9 cellular contexts compared by ENCODE assay signal in the genomic region with DNA sequence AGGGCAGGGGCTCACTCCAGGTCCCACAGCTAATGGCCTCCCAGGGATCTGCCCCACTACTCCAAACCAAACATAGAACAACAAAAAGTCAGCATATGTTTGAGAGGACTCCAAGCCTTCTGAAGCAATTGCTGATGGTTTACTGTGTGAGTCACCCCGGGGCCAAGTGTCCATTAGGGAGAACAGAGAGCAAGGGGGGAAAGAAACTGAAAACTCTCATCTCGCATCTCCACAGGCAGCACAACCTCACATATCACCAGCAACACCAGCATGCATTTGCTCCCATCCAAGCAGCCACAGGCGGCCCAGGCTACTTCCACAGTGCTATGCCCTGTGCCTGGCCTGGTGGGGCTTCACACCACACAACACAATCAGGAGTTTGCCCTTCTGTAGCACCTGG. TPM values are rescaled to one million over a fixed set of nuclear protein-coding genes. Genes with fewer than 3 reads are reported as not detected.
DNase-seq lines count a peak whose midpoint lies in the region; ATAC-seq, FAIRE-seq and TF ChIP-seq lines count a peak whose summit lies in the region.
"Had no signal": no experiment of that assay in that cellular context is flagged by ENCODE, and none has a peak within 500 bp of the region (broad histone marks: within the 10 kb centered on the region; RNA-seq: fewer than 3 reads in every experiment).

No MANE protein-coding gene starts in this region.

- peak overlapping the region; percentile 67 for H2AFZ ChIP-seq in K562 (ENCODE audit: low read depth, low read length)

- CTCF ChIA-PET in K562 (lab: Yijun Ruan, JAX; ENCODE audit: low intra/inter-chr PET ratio), result interaction anchor here (0.6 kb wide), 1 partner anchor 41 kb away, joined by 3 read pairs; no protein-coding TSS in a partner anchor

- peak overlapping the region; percentile 4; the same call in 1 of the 2 replicates for H3K4me2 ChIP-seq in K562 (ENCODE audit: insufficient read depth, low read length)

- H3K4me3 ChIP-seq in K562 (no peak overlapping the region), prostate gland (no peak overlapping the region)

- no peaks in the 10 kb centered on the region for H3K27me3 ChIP-seq in K562 (ENCODE audit: control insufficient read depth in 2 of 2, insufficient read depth in 2 of 2, low read length in 2 of 2)
- no peaks in the 10 kb centered on the region for H3K27me3 ChIP-seq in prostate gland (replicated peaks; ENCODE audit: insufficient read depth)

- DNase-seq in LHCN-M2 (ENCODE audit: low read depth) (peak; percentile 85), K562 (ENCODE audit: extremely low read depth in 1 of 4, low spot score in 3 of 4) (no peak), kidney tubule cell (ENCODE audit: low spot score) (peak; percentile 67), NCI-H2107 treated with DMSO at 0.1 percent for 48 hours (lab: John Stamatoyannopoulos, UW; ENCODE audit: unreplicated experiment) (no peak), prostate gland (ENCODE audit: low spot score) (no peak), posterior vena cava (ENCODE audit: low spot score) (no peak), HUDEP-2 (lab: John Stamatoyannopoulos, UW; ENCODE audit: unreplicated experiment in 76 of 76) (no peak)
- no peak for DNase-seq in stimulated activated naive B cell treated with anti-CD40 and anti-IgM and Interleukin-4, amounts not matched to agents 10 μg/mL and 1 μg/mL and 100 μg/mL, for 72 hours
- DNase-seq: effector CD8-positive, alpha-beta T cell had no signal

- H3K27me3 Mint-ChIP-seq in stimulated activated naive B cell treated with anti-CD40 and anti-IgM and Interleukin-4, amounts not matched to agents 10 μg/mL and 1 μg/mL and 100 μg/mL, for 72 hours, result no peaks in the 10 kb centered on the region

- no peaks in the 10 kb centered on the region for H3K9me1 ChIP-seq in K562 (ENCODE audit: control insufficient read depth, insufficient read depth, low read length)

- in situ Hi-C loops in K562 (cut with MboI), result no loop called here

- no peak for TF ChIP-seq EP300 in K562 (IDR thresholded peaks at IDR 0.05; ENCODE audit: low read length)

- no peaks in the 10 kb centered on the region for H3K79me2 ChIP-seq in K562 (ENCODE audit: control insufficient read depth, insufficient read depth, low read length)

- peak overlapping the region; percentile 93 for H3K27ac Mint-ChIP-seq in stimulated activated naive B cell treated with anti-CD40 and anti-IgM and Interleukin-4, amounts not matched to agents 10 μg/mL and 1 μg/mL and 100 μg/mL, for 72 hours

- ATAC-seq in K562, result no peak; the same call in 2 of the 3 replicates
- ATAC-seq in stimulated activated naive B cell treated with anti-CD40 and anti-IgM and Interleukin-4, amounts not matched to agents 10 μg/mL and 1 μg/mL and 100 μg/mL, for 72 hours (replicated peaks), result no peak

- TF ChIP-seq POLR2A in K562 (conservative IDR thresholded peaks at IDR 0.05) (no peak), prostate gland (IDR thresholded peaks at IDR 0.05) (no peak)

- WGBS in K562 (ENCODE audit: insufficient coverage, low coverage, missing lambda C conversion rate), result 59% methylated on average over 3 of the region's 3 CpGs
- WGBS in prostate gland, result 58% methylated on average over 3 of the region's 3 CpGs

- H3K9me3 Mint-ChIP-seq in stimulated activated naive B cell treated with anti-CD40 and anti-IgM and Interleukin-4, amounts not matched to agents 10 μg/mL and 1 μg/mL and 100 μg/mL, for 72 hours, result no peaks in the 10 kb centered on the region

- TF ChIP-seq CTCF in K562 (IDR thresholded peaks at IDR 0.05 in 2 of 3, conservative IDR thresholded peaks at IDR 0.05 in 1 of 3; ENCODE audit: insufficient read depth in 2 of 3, low read depth in 1 of 3, low read length in 3 of 3) (no peak), prostate gland (IDR thresholded peaks at IDR 0.05) (no peak)

- no TSS peak for BruUV-seq in K562 (replicated peaks; lab: Mats Ljungman, UMichigan)

- H3K4me3 Mint-ChIP-seq in stimulated activated naive B cell treated with anti-CD40 and anti-IgM and Interleukin-4, amounts not matched to agents 10 μg/mL and 1 μg/mL and 100 μg/mL, for 72 hours, result peak overlapping the region; percentile 36 to 62

- POLR2A ChIA-PET in K562 (lab: Yijun Ruan, JAX), result interaction anchor here (1.5 kb wide), 1 partner anchor 8 kb away, joined by 4 read pairs; no protein-coding TSS in a partner anchor

- peaks cover 88 to 100% of the 10 kb centered on the region in 2 donors for H3K4me1 Mint-ChIP-seq in stimulated activated naive B cell treated with anti-CD40 and anti-IgM and Interleukin-4, amounts not matched to agents 10 μg/mL and 1 μg/mL and 100 μg/mL, for 72 hours

- H4K20me1 ChIP-seq in K562 (replicated peaks; ENCODE audit: control insufficient read depth, insufficient read depth, low read length), result no peaks in the 10 kb centered on the region

- intact Hi-C loops in K562 (cut with micrococcal nuclease), result loop anchor here (10.0 kb wide), 1 partner anchor 678 kb away; no protein-coding TSS in a partner anchor
- intact Hi-C loops in prostate gland (cut with DNase I), result no loop called here
- intact Hi-C loops in posterior vena cava (cut with DNase I), result no loop called here

- H3K36me3 Mint-ChIP-seq in stimulated activated naive B cell treated with anti-CD40 and anti-IgM and Interleukin-4, amounts not matched to agents 10 μg/mL and 1 μg/mL and 100 μg/mL, for 72 hours, result peaks cover 16 to 29% of the 10 kb centered on the region in 2 donors

- H3K36me3 ChIP-seq in K562 (ENCODE audit: control insufficient read depth, insufficient read depth, low read length) (no peaks in the 10 kb centered on the region), prostate gland (no peaks in the 10 kb centered on the region)

- H3K4me1 ChIP-seq in K562 (replicated peaks in 1 of 2; ENCODE audit: control insufficient read depth in 2 of 2, insufficient read depth in 2 of 2, low read length in 2 of 2) (peaks cover 17 to 52% of the 10 kb centered on the region in 2 experiments), prostate gland (replicated peaks) (no peaks in the 10 kb centered on the region)

- H3K9ac ChIP-seq in K562 (ENCODE audit: insufficient read depth in 1 of 2, low read depth in 2 of 2, low read length in 2 of 2), result peak overlapping the region in 1 of 2 experiments; percentile 11; a peak in 1 of 4 replicates

- FAIRE-seq in K562 (lab: Jason Lieb, UNC), result no peak

- H3K9me3 ChIP-seq in K562 (replicated peaks; ENCODE audit: control insufficient read depth, insufficient read depth, low read depth, low read length) (no peaks in the 10 kb centered on the region), prostate gland (no peaks in the 10 kb centered on the region)

- H3K27ac ChIP-seq in K562 (ENCODE audit: extremely low read depth, low read depth, low read length) (peak overlapping the region; percentile 28; the same call in 1 of the 3 replicates), prostate gland (peak overlapping the region in 1 of 2 donors; percentile 17)

- no peak for TF ChIP-seq RAD21 in K562 (CRISPR knock-in tag; conservative IDR thresholded peaks at IDR 0.05 in 1 of 2, IDR thresholded peaks at IDR 0.05 in 1 of 2)

TF ChIP-seq in K562, 482 proteins besides CTCF, POLR2A, EP300 and RAD21:
- TF ChIP-seq NR2C2 (CRISPR knock-in tag; IDR thresholded peaks at IDR 0.05), result no peak
- TF ChIP-seq NR2C2 (tag; IDR thresholded peaks at IDR 0.05), result 0 out of 2 replicates have a peak, but pooled peaks have one; percentile 5
- TF ChIP-seq, protein P1, sequence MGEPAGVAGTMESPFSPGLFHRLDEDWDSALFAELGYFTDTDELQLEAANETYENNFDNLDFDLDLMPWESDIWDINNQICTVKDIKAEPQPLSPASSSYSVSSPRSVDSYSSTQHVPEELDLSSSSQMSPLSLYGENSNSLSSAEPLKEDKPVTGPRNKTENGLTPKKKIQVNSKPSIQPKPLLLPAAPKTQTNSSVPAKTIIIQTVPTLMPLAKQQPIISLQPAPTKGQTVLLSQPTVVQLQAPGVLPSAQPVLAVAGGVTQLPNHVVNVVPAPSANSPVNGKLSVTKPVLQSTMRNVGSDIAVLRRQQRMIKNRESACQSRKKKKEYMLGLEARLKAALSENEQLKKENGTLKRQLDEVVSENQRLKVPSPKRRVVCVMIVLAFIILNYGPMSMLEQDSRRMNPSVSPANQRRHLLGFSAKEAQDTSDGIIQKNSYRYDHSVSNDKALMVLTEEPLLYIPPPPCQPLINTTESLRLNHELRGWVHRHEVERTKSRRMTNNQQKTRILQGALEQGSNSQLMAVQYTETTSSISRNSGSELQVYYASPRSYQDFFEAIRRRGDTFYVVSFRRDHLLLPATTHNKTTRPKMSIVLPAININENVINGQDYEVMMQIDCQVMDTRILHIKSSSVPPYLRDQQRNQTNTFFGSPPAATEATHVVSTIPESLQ (CRISPR knock-in tag; IDR thresholded peaks at IDR 0.05), result no peak
- TF ChIP-seq ZNF589 (CRISPR knock-in tag; IDR thresholded peaks at IDR 0.05; ENCODE audit: low read depth), result peak; percentile 62; the same call in 1 of the 2 replicates
- peak; percentile 59; the same call in 1 of the 2 replicates for TF ChIP-seq JUND (IDR thresholded peaks at IDR 0.05; ENCODE audit: borderline replicate concordance, low read depth, low read length)
- TF ChIP-seq JUND (tag; IDR thresholded peaks at IDR 0.05; ENCODE audit: borderline replicate concordance, low read depth, low read length), result no peak
- peak; percentile 75 for TF ChIP-seq FOSL1 (tag; conservative IDR thresholded peaks at IDR 0.05)

RNA-seq across cellular contexts. Expression of gene CYRIA, which starts 39.1 kb away (rescaled TPM):
- total RNA-seq in LHCN-M2 (2014; rRNA removed) (3.5 and 4.5 TPM in 2 replicates), K562 (2014; rRNA removed) (0.98 and 1.1 TPM in 2 replicates), K562 (2014; rRNA removed; fragmentation: Illumina TruSeq; extraction: Trizol) (2.6 and 2.7 TPM in 2 replicates), K562 (2015; rRNA removed; fragmentation: Illumina TruSeq; extraction: Trizol) (4.9 and 5.6 TPM in 2 replicates), K562 (2021) (2.8 and 4.9 TPM in 2 replicates), prostate gland (10 to 100 TPM in 1 of 2 donors, 1 to 10 TPM in 1; 6.5 to 10.3 TPM), posterior vena cava (10 to 100 TPM; 22.3 to 23.5 TPM)
- 2.0 TPM for polyA plus RNA-seq in LHCN-M2 (2012)
- total RNA-seq in K562 (2011; cell fraction: chromatin; rRNA removed; ENCODE audit: low replicate concordance), result 0.11 and 0.46 TPM in 2 replicates
- under 0.01 TPM in 1 of 2 replicates, not detected in the other for total RNA-seq in K562 (2011; cell fraction: nucleolus; rRNA removed)
- total RNA-seq in K562 (2011; cell fraction: nucleoplasm; rRNA removed), result 0.15 TPM in 1 of 2 replicates, not detected in the other
- polyA plus RNA-seq in K562 (2011; rRNA removed) (0.84 and 1.1 TPM in 2 replicates), K562 (2014; fragmentation: Illumina TruSeq; extraction: Trizol) (2.4 and 4.0 TPM in 2 replicates), K562 (2014; fragmentation: Nextera tagmentation; extraction: Ambion mirVana) (1 to 10 TPM; 2.8 to 3.3 TPM), K562 (2014; rRNA removed) (1.3 and 3.0 TPM in 2 replicates)
- 0.21 and 0.47 TPM in 2 replicates for polyA plus RNA-seq in K562 (2011; cell fraction: cytosol; rRNA removed)
- 0.65 and 1.3 TPM in 2 replicates for polyA plus RNA-seq in K562 (2011; cell fraction: nucleus; rRNA removed)
- polyA plus RNA-seq in K562 (2012), result 3.7 and 12.1 TPM in 2 replicates
- 1.2 TPM in 2 replicates for polyA minus RNA-seq in K562 (2011; rRNA and poly(A)+ RNA removed)
- polyA minus RNA-seq in K562 (2011; cell fraction: cytosol; rRNA and poly(A)+ RNA removed), result 0.36 TPM in 1 of 2 replicates, not detected in the other
- 0.78 and 0.81 TPM in 2 replicates for polyA minus RNA-seq in K562 (2011; cell fraction: nucleus; rRNA and poly(A)+ RNA removed)

Comparison
In these comparisons a context has a peak if more than half of its experiments do, and no peak if none do; other contexts are left out.
1. DNase-seq: peak in LHCN-M2 (single experiment) and kidney tubule cell (single experiment); none in K562 (0 of 4), stimulated activated naive B cell treated with anti-CD40 and anti-IgM and Interleukin-4, amounts not matched to agents 10 μg/mL and 1 μg/mL and 100 μg/mL, for 72 hours (single experiment), NCI-H2107 treated with DMSO at 0.1 percent for 48 hours (single experiment), prostate gland (single experiment), posterior vena cava (single experiment) and HUDEP-2 (0 of 76).